Comparison of ENCODE assay signal across 8 cellular contexts in the genomic region with DNA sequence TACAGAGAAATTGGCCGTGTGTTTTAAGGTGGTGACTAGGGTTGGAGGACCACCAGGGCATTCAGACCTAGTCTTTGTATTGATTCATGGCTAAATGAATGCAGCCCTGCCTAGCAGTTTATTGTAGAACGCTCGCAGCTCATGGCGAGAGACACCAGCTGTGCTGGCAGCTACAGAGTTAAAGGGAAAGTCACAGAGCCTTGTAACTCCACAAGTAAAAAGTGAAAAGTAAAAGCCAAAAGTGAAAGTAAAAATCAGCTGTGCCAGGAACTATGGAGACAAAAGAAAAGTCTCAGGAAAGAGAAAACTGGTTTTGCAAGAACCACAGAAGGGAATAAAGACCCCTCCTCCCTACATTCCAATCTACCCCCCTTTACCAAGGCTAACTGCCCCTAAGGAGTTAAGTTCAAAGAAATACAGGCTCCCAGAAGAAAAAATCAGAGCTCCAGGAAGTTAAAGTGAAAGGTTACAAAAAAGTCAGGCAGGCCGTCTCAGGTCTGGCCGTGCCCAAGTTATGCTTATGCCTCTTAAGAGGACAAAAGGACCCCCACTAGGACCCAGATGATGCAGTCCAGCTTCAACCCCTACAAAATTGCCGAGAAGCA. TPM values are rescaled to one million over a fixed set of nuclear protein-coding genes. Genes with fewer than 3 reads are reported as not detected.
A peak's percentile ranks its signal among the peaks of the same experiment; 100 is the strongest.
DNase-seq lines count a peak whose midpoint lies in the region; ATAC-seq and TF ChIP-seq lines count a peak whose summit lies in the region.

No MANE protein-coding gene starts in this region.

- H3K27ac ChIP-seq in GM23248 (peak overlapping the region; percentile 81), foreskin keratinocyte (peak overlapping the region; percentile 59)

- peak overlapping the region; percentile 85 for H3K9ac ChIP-seq in GM23248

- TF ChIP-seq CTCF in foreskin keratinocyte (conservative IDR thresholded peaks at IDR 0.05), result no peak

- no peaks in the 10 kb centered on the region for H3K27me3 ChIP-seq in GM23248 (replicated peaks; ENCODE audit: insufficient read depth)
- no peaks in the 10 kb centered on the region for H3K27me3 ChIP-seq in foreskin keratinocyte

- H2AFZ ChIP-seq in GM23248, result peak overlapping the region; percentile 99

- H3K4me1 ChIP-seq in GM23248 (ENCODE audit: insufficient read depth), result peaks cover 14% of the 10 kb centered on the region
- peaks cover 12% of the 10 kb centered on the region for H3K4me1 ChIP-seq in foreskin keratinocyte

- in situ Hi-C loops in GM23248 (cut with MboI), result no loop called here

- no peaks in the 10 kb centered on the region for H3K79me2 ChIP-seq in GM23248 (ENCODE audit: insufficient read depth)

- H3K4me3 ChIP-seq in GM23248, result peak overlapping the region; percentile 82

- peak overlapping the region; percentile 93 for H3K4me2 ChIP-seq in GM23248 (ENCODE audit: unreplicated experiment)

- ATAC-seq in foreskin keratinocyte (peak; percentile 22), HG02885 (IDR thresholded peaks at IDR 0.05; ENCODE audit: poor library complexity, unreplicated experiment) (no peak), HG02840 (IDR thresholded peaks at IDR 0.05; ENCODE audit: low FRiP score, unreplicated experiment) (no peak), HG03025 (IDR thresholded peaks at IDR 0.05; ENCODE audit: low FRiP score, unreplicated experiment) (no peak)

- H3K9me3 ChIP-seq in GM23248 (ENCODE audit: low read depth), result no peaks in the 10 kb centered on the region

- no peaks in the 10 kb centered on the region for H3K36me3 ChIP-seq in GM23248 (ENCODE audit: low read depth)

- no peaks in the 10 kb centered on the region for H4K20me1 ChIP-seq in GM23248 (ENCODE audit: insufficient read depth)

- 1 to 2% methylated on average over 7 of the region's 7 CpGs for WGBS in GM23248 (ENCODE audit: low coverage in 1 of 2, low lambda C conversion rate in 2 of 2, missing lambda C conversion rate in 2 of 2), 2 experiments

- H3F3A ChIP-seq in GM23248 (ENCODE audit: insufficient read depth), result peaks cover 11% of the 10 kb centered on the region

- DNase-seq in AML-193 (lab: John Stamatoyannopoulos, UW) (peak; percentile 25 to 30), GM23248 (peak; percentile 75), UCSD-AML1 (lab: John Stamatoyannopoulos, UW; ENCODE audit: unreplicated experiment) (peak; percentile 20), foreskin keratinocyte (peak; percentile 42 to 69), non-pigmented ciliary epithelial cell (ENCODE audit: low read depth) (peak; percentile 9)

- H3K9me2 ChIP-seq in GM23248 (ENCODE audit: insufficient read depth), result no peaks in the 10 kb centered on the region

RNA-seq across cellular contexts. Expression of gene SELENOI, which starts 46.4 kb away (rescaled TPM):
- 11.6 and 19.8 TPM in 2 replicates for total RNA-seq in GM23248 (2014; rRNA removed; shearing (Covaris generic))
- polyA plus RNA-seq in GM23248 (2016; fragmentation: Nextera tagmentation; extraction: Ambion mirVana), result 3.6 TPM in 2 replicates
- total RNA-seq in foreskin keratinocyte, result 32.1 and 34.7 TPM in 2 replicates
- polyA plus RNA-seq in foreskin keratinocyte, result 6.1 and 8.2 TPM in 2 replicates

RNA-seq across cellular contexts. Expression of gene ADGRF3, which starts 47.0 kb away (rescaled TPM):
- total RNA-seq in GM23248 (2014; rRNA removed; shearing (Covaris generic)), result under 0.01 TPM in 1 of 2 replicates, not detected in the other
- polyA plus RNA-seq in GM23248 (2016; fragmentation: Nextera tagmentation; extraction: Ambion mirVana) (0.15 and 0.24 TPM in 2 replicates), foreskin keratinocyte (not detected in 2 replicates)
- total RNA-seq in foreskin keratinocyte, result 0.04 TPM in 1 of 2 replicates, not detected in the other

RNA-seq across cellular contexts. Expression of gene HADHB, which starts 54.9 kb away (rescaled TPM):
- total RNA-seq in GM23248 (2014; rRNA removed; shearing (Covaris generic)), result 93.3 and 99.2 TPM in 2 replicates
- polyA plus RNA-seq in GM23248 (2016; fragmentation: Nextera tagmentation; extraction: Ambion mirVana) (139 and 140 TPM in 2 replicates), foreskin keratinocyte (56.1 and 63.2 TPM in 2 replicates)
- 68.9 and 74.9 TPM in 2 replicates for total RNA-seq in foreskin keratinocyte

RNA-seq across cellular contexts. Expression of gene HADHA, which starts 55.2 kb away (rescaled TPM):
- total RNA-seq in GM23248 (2014; rRNA removed; shearing (Covaris generic)), result 106 and 121 TPM in 2 replicates
- polyA plus RNA-seq in GM23248 (2016; fragmentation: Nextera tagmentation; extraction: Ambion mirVana) (122 and 125 TPM in 2 replicates), foreskin keratinocyte (108 and 126 TPM in 2 replicates)
- total RNA-seq in foreskin keratinocyte, result 130 and 143 TPM in 2 replicates

Comparison
In these comparisons a context has a peak if more than half of its experiments do, and no peak if none do; other contexts are left out.
1. DNase-seq: peak in every context shown above with its lines; median percentile 75 in GM23248; 56 in foreskin keratinocyte; 28 in AML-193; 20 in UCSD-AML1; 9 in non-pigmented ciliary epithelial cell.